16 cellular contexts compared by ENCODE assay signal in the genomic region with DNA sequence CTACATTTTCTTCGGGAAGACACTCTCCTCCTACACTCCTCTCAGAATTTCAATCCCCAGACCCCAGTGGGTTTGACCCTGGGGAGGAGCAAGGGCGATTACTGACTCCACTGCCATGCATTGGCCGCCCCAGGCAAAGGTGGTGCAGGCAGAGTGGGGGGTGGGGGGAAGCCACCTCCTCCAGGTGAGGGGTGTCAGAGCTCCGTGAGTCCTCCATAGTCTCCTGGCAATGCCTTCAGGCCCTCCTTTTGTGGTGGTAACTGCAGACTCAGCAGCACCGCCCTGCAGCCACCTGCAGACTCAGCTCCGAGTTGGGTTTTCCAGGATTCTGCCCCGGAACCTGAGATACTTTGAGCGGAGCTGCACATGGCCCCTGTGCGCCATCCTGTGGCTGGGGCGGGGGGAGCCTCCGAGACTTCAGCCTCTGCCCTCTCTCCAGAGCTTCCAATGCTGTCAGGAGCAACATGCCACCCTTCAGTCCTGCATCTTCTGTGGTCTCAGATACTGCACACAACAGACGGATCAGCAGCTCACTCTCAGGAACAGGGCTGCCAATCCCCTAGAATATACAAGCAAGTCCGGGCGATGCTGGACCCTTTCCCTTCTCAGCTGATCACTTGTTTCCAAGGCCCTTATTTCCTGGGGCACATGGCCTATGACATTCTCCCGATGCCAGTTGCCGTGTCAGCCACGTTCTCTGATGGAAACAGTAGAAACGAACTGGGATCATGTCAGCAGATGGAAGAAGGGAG. TPM values are rescaled to one million over a fixed set of nuclear protein-coding genes. Genes with fewer than 3 reads are reported as not detected.
A peak's percentile ranks its signal among the peaks of the same experiment; 100 is the strongest.
DNase-seq lines count a peak whose midpoint lies in the region; ATAC-seq and TF ChIP-seq lines count a peak whose summit lies in the region.
"Had no signal": no experiment of that assay in that cellular context is flagged by ENCODE, and none has a peak within 500 bp of the region (broad histone marks: within the 10 kb centered on the region; RNA-seq: fewer than 3 reads in every experiment).

No MANE protein-coding gene starts in this region.

- H3K27me3 Mint-ChIP-seq in mesothelial cell of epicardium (ENCODE audit: low read depth): no peaks in the 10 kb centered on the region
- no peaks in the 10 kb centered on the region for H3K27me3 Mint-ChIP-seq in activated naive CD8-positive, alpha-beta T cell treated with anti-CD3 and anti-CD28 coated beads, Interleukin-2, amount 50 U/mL, for 24 hours

- peaks cover 5% of the 10 kb centered on the region for H3K4me1 Mint-ChIP-seq in mesothelial cell of epicardium
- no peaks in the 10 kb centered on the region for H3K4me1 Mint-ChIP-seq in activated naive CD8-positive, alpha-beta T cell treated with anti-CD3 and anti-CD28 coated beads, Interleukin-2, amount 50 U/mL, for 24 hours

- ATAC-seq in Right ventricle myocardium superior (ENCODE audit: poor library complexity) (no peak), upper lobe of right lung (peak; percentile 16), GM18498 (IDR thresholded peaks at IDR 0.05; ENCODE audit: unreplicated experiment) (no peak)
- ATAC-seq in activated naive CD8-positive, alpha-beta T cell treated with anti-CD3 and anti-CD28 coated beads, Interleukin-2, amount 50 U/mL, for 24 hours: no peak

- H3K4me1 ChIP-seq in Peyer's patch (peaks cover 0 to 30% (median 6%) of the 10 kb centered on the region in 4 donors), upper lobe of right lung (peaks cover 6% of the 10 kb centered on the region)

- H3K27me3 ChIP-seq in Peyer's patch (no peaks in the 10 kb centered on the region), upper lobe of right lung (no peaks in the 10 kb centered on the region)
- H3K27me3 ChIP-seq: BLaER1, tibial nerve had no signal

- H3K4me3 Mint-ChIP-seq in mesothelial cell of epicardium: no peak overlapping the region
- no peak overlapping the region for H3K4me3 Mint-ChIP-seq in activated naive CD8-positive, alpha-beta T cell treated with anti-CD3 and anti-CD28 coated beads, Interleukin-2, amount 50 U/mL, for 24 hours
- H3K4me3 Mint-ChIP-seq: brain; IgD-negative memory B cell; T-helper 2 cell treated with Interferon-gamma antibody and Interleukin-4, amounts not matched to agents 5 μg/mL and 100 μg/mL, for 36 hours had no signal

- no peak overlapping the region for H3K27ac Mint-ChIP-seq in mesothelial cell of epicardium
- no peak overlapping the region for H3K27ac Mint-ChIP-seq in activated naive CD8-positive, alpha-beta T cell treated with anti-CD3 and anti-CD28 coated beads, Interleukin-2, amount 50 U/mL, for 24 hours
- H3K27ac Mint-ChIP-seq: IgD-negative memory B cell; T-helper 2 cell treated with Interferon-gamma antibody and Interleukin-4, amounts not matched to agents 5 μg/mL and 100 μg/mL, for 36 hours had no signal

- H3K27ac ChIP-seq in Peyer's patch (peak overlapping the region in 2 of 4 donors; percentile 75 to 85), upper lobe of right lung (no peak overlapping the region)
- H3K27ac ChIP-seq: BLaER1, parathyroid adenoma, tibial nerve had no signal

- no peaks in the 10 kb centered on the region for H3K9me3 Mint-ChIP-seq in mesothelial cell of epicardium
- H3K9me3 Mint-ChIP-seq in activated naive CD8-positive, alpha-beta T cell treated with anti-CD3 and anti-CD28 coated beads, Interleukin-2, amount 50 U/mL, for 24 hours: no peaks in the 10 kb centered on the region
- H3K9me3 Mint-ChIP-seq: IgD-negative memory B cell; T-helper 2 cell treated with Interferon-gamma antibody and Interleukin-4, amounts not matched to agents 5 μg/mL and 100 μg/mL, for 36 hours had no signal

- TF ChIP-seq CTCF in Peyer's patch (IDR thresholded peaks at IDR 0.05) (peak in 3 of 6 experiments; percentile 25 to 37 (median 32)), fibroblast of villous mesenchyme (IDR thresholded peaks at IDR 0.05; ENCODE audit: insufficient read depth, low read depth, low read length) (peak; percentile 4), upper lobe of right lung (IDR thresholded peaks at IDR 0.05) (peak; percentile 14), mesothelial cell of epicardium (IDR thresholded peaks at IDR 0.05; ENCODE audit: unreplicated experiment) (no peak)

- H3K36me3 ChIP-seq in Peyer's patch (no peaks in the 10 kb centered on the region), upper lobe of right lung (no peaks in the 10 kb centered on the region)
- H3K36me3 ChIP-seq: BLaER1, tibial nerve had no signal

- intact Hi-C loops in Right ventricle myocardium superior (cut with DNase I): no loop called here
- intact Hi-C loops in cardiac septum (cut with DNase I): no loop called here
- intact Hi-C loops in upper lobe of right lung (cut with DNase I): no loop called here

- no peaks in the 10 kb centered on the region for H3K36me3 Mint-ChIP-seq in mesothelial cell of epicardium
- H3K36me3 Mint-ChIP-seq in activated naive CD8-positive, alpha-beta T cell treated with anti-CD3 and anti-CD28 coated beads, Interleukin-2, amount 50 U/mL, for 24 hours (ENCODE audit: low read depth): no peaks in the 10 kb centered on the region
- H3K36me3 Mint-ChIP-seq: brain had no signal

- TF ChIP-seq POLR2A in Peyer's patch (IDR thresholded peaks at IDR 0.05): no peak

- no peak overlapping the region for H3K4me3 ChIP-seq in Peyer's patch
- H3K4me3 ChIP-seq in fibroblast of villous mesenchyme (ENCODE audit: low read depth, low read length): no peak overlapping the region
- H3K4me3 ChIP-seq in upper lobe of right lung: no peak overlapping the region
- H3K4me3 ChIP-seq: BLaER1, tibial nerve had no signal

- DNase-seq in Right ventricle myocardium superior (peak; percentile 32), cardiac septum (ENCODE audit: low spot score) (no peak), Peyer's patch (peak in 2 of 3 donors; percentile 47 to 51), fibroblast of villous mesenchyme (ENCODE audit: low read depth) (no peak), upper lobe of right lung (peak; percentile 52), mesothelial cell of epicardium (ENCODE audit: low spot score in 2 of 2, unreplicated experiment in 2 of 2) (no peak)
- DNase-seq in activated naive CD8-positive, alpha-beta T cell treated with anti-CD3 and anti-CD28 coated beads, Interleukin-2, amount 50 U/mL, for 24 hours: no peak
- DNase-seq: left cardiac atrium had no signal

- H3K9me3 ChIP-seq in Peyer's patch: no peaks in the 10 kb centered on the region
- H3K9me3 ChIP-seq in upper lobe of right lung: no peaks in the 10 kb centered on the region
- H3K9me3 ChIP-seq: BLaER1, tibial nerve had no signal

RNA-seq across cellular contexts. Expression of a gene that starts 2.4 kb away (rescaled TPM):
- not detected for total RNA-seq in Right ventricle myocardium superior
- not detected for total RNA-seq in cardiac septum
- total RNA-seq in Peyer's patch: 1 to 10 TPM in 3 of 4 donors, not detected in 1; 3.9 to 6.8 (median 6.3) TPM
- total RNA-seq in fibroblast of villous mesenchyme: not detected in 2 replicates
- total RNA-seq in upper lobe of right lung: not detected
- not detected in 3 replicates for total RNA-seq in mesothelial cell of epicardium
- total RNA-seq: left cardiac atrium, NCI-H460, tibial nerve had no signal

RNA-seq across cellular contexts. Expression of a gene that starts 29.3 kb away (rescaled TPM):
- total RNA-seq in Right ventricle myocardium superior (0.27 TPM), cardiac septum (0.24 TPM), Peyer's patch (10 to 100 TPM in 1 of 4 donors, 1 to 10 TPM in 3; 1.7 to 23.1 (median 3.2) TPM), fibroblast of villous mesenchyme (not detected in 2 replicates), upper lobe of right lung (10.5 TPM), mesothelial cell of epicardium (0.55 to 1.1 TPM (median 0.69 TPM) in 3 replicates)

Comparison
In these comparisons a context has a peak if more than half of its experiments do, and no peak if none do; other contexts are left out.
1. DNase-seq: peak in Right ventricle myocardium superior (single experiment), Peyer's patch (2 of 3) and upper lobe of right lung (single experiment); none in cardiac septum (single experiment), fibroblast of villous mesenchyme (single experiment), mesothelial cell of epicardium (0 of 2) and activated naive CD8-positive, alpha-beta T cell treated with anti-CD3 and anti-CD28 coated beads, Interleukin-2, amount 50 U/mL, for 24 hours (single experiment).